Comparison of ENCODE assay signal across 8 cellular contexts in the genomic region with DNA sequence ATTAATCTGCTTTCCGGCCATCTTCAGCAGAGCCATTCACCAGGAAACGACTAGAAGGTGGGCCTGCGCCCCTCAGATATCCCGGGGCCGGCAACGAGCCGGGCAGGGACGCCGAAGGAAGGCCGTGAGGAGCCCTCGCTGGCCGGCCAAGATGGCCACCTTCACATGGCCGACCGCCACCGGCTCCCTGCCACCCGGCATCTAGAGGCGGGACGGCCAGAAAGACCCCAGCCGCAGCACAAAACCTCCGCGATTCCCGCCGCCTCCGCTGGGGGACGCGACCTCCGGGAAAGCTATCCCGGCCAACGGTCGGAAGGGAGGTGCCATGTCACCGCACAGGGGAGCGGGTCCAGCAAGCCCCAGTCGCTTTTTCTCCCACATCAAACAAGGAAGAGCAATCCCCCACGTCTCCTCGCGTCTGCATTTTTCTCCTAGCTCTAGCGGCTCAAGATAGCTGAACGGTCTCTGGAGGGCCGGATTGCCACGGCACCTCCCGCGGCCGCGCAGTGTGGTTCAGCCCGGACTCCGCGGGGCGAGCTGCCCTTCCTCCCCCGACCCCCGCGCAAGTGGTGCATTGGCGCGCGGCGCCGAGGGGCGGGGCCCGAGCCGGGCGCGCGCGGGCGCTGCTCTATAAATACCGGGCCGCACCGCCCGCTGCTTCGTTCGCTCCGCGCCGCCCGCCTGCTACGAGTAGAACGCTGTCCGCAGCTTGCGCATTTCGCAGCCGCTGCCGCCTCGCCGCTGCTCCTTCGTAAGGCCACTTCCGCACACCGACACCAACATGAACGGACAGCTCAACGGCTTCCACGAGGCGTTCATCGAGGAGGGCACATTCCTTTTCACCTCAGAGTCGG.
DNase-seq lines count a peak whose midpoint lies in the region; ATAC-seq lines count a peak whose summit lies in the region.

A gene (plus strand): TSS at position 662 of the 854 bp plus-strand sequence. CDS start 120 bp downstream, at position 782.

- ATAC-seq in GM19043 (IDR thresholded peaks at IDR 0.05; ENCODE audit: low read depth, unreplicated experiment) = peak; percentile 60
- ATAC-seq in HG03378 (IDR thresholded peaks at IDR 0.05; ENCODE audit: unreplicated experiment) = peak; percentile 52

- DNase-seq in AML-193 (lab: John Stamatoyannopoulos, UW) (peak; percentile 82 to 94), NCI-H446 treated with DMSO at 0.1 percent for 48 hours (lab: John Stamatoyannopoulos, UW) (peak; percentile 89), cerebellar nuclear complex (lab: John Stamatoyannopoulos, UW) (peak; percentile 28 to 70), kidney glomerular epithelial cell (lab: John Stamatoyannopoulos, UW) (peak; percentile 93)
- DNase-seq in activated CD4-positive, CD25-positive, alpha-beta regulatory T cell treated with anti-CD3 and anti-CD28 coated beads, Interleukin-2, amount 50 U/mL, for 72 hours = peak; percentile 94
- DNase-seq in stimulated activated CD4-positive, alpha-beta T cell treated with anti-CD3 and anti-CD28 coated beads, Interleukin-1b, Interleukin-23, amount 100 ng/mL, for 1 hour (ENCODE audit: low read depth in 2 of 2) = peak; percentile 76 to 85

Comparison
In these comparisons a context has a peak if more than half of its experiments do, and no peak if none do; other contexts are left out.
1. Peak in every context shown above with its lines: DNase-seq and ATAC-seq.